In the genomic region with DNA sequence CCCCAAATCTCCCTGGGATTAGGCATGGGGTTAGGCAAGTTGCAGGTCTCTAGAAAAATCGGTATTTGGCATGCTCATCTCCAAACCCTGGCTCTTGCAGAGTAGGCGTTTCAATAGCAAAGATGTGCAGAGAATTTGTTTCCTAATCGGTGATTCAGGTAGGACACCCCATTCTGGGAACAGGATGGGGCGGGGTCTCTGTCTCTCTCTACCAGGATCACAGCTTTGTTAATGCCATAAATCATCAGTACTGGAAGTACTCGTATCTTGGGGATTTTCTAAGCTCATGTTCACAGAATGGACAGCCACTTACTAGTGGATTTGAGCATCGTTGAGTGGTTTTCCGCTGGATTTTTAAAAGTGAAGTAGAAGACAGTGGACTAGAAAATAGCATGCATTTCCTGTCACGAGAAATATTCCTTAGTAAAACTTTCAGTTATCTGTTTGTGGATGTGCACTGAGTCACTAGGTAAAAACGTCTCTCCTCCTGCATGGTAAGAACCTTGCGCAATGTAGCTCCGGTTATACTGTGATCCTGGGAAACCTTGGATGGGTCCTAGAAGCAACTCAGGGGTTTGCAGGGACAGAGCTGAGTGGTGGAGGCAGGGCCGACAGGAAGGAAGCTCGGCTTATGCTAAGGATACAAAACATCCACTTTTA, we compare ENCODE assay signal across 1 cellular context.
A peak's percentile ranks its signal among the peaks of the same experiment; 100 is the strongest.
TF ChIP-seq lines count a peak whose summit lies in the region.

No MANE protein-coding gene starts in this region.

TF ChIP-seq in H1, 55 proteins besides CTCF, POLR2A, EP300 and RAD21:
- TF ChIP-seq GABPA (IDR thresholded peaks at IDR 0.05; ENCODE audit: borderline replicate concordance, insufficient read depth, low read length) (no peak), SIX5 (IDR thresholded peaks at IDR 0.05; ENCODE audit: low read depth, low read length) (no peak), GTF2F1 (IDR thresholded peaks at IDR 0.05; ENCODE audit: borderline replicate concordance, low read depth, low read length) (no peak), CEBPB (IDR thresholded peaks at IDR 0.05; ENCODE audit: low read depth, low read length) (peak; percentile 73; the same call in 1 of the 2 replicates)
- TF ChIP-seq, protein P1, sequence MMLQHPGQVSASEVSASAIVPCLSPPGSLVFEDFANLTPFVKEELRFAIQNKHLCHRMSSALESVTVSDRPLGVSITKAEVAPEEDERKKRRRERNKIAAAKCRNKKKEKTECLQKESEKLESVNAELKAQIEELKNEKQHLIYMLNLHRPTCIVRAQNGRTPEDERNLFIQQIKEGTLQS (IDR thresholded peaks at IDR 0.05; ENCODE audit: insufficient read depth, low read depth, low read length) = no peak
